Comparison of ENCODE assay signal across 8 cellular contexts in the genomic region with DNA sequence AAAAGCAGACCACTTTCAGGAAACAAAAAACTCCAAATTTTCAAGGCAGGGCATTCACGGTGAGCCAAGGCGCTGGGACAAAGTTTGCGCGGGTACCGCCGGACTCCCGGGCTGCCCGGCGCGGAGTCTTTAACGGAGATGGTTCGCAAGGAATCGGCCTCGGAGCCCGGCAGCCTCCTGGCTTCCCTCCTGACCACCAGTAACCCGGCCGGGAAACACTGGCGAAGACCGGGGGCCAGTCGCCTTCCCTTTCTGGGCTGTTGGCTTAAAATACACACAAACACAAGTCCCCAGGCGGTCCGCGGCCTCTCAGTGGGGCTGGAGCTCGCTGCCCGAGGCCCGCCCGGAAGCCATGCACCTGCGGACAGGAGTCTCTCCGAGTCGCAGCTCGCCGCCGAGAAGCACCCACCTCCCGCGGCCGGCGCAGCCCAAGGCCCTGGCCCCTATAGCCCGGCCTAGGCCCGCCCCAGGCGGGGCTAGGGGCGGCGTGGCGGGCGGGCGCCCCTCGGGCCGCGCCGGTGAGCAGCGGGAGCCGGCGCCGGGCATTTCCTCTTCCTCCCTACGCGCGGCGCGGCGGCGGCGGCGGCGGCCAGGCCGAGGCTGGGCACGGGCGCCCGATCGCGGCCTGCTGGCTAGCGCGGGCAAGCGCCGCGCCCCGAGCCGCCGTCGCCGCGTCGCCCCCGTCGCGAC. TPM values are rescaled to one million over a fixed set of nuclear protein-coding genes. Genes with fewer than 3 reads are reported as not detected.
DNase-seq lines count a peak whose midpoint lies in the region; ATAC-seq and TF ChIP-seq lines count a peak whose summit lies in the region.

No MANE protein-coding gene starts in this region.

- H3K4me2 ChIP-seq in OCI-LY3 (ENCODE audit: low read length) (peak overlapping the region; percentile 98), neural cell (ENCODE audit: low read length) (peak overlapping the region; percentile 72)

- no peaks in the 10 kb centered on the region for H3K9me2 ChIP-seq in neural cell (ENCODE audit: insufficient read depth, low read length)

- H3F3A ChIP-seq in neural cell (ENCODE audit: insufficient read depth, low read length, poor library complexity, severe bottlenecking) = no peaks in the 10 kb centered on the region

- H3K4me1 Mint-ChIP-seq in activated T-helper 17 cell treated with anti-CD3 and anti-CD28 coated beads, Interleukin-2, amount 50 U/mL, for 72 hours = peaks cover 21% of the 10 kb centered on the region

- no peak for DNase-seq in AG04449 (ENCODE audit: low read depth, low spot score)
- DNase-seq in fibroblast of the aortic adventitia (ENCODE audit: low read depth) = peak; percentile 39

- no peaks in the 10 kb centered on the region for H3K9me3 ChIP-seq in OCI-LY3 (ENCODE audit: insufficient read depth, low read length)
- no peaks in the 10 kb centered on the region for H3K9me3 ChIP-seq in neural cell (ENCODE audit: low read length)
- no peaks in the 10 kb centered on the region for H3K9me3 ChIP-seq in subcutaneous abdominal adipose tissue (ENCODE audit: control insufficient read depth in 5 of 5, low read length in 5 of 5)

- peaks cover 30% of the 10 kb centered on the region for H3K36me3 ChIP-seq in OCI-LY3 (replicated peaks; ENCODE audit: low read depth, low read length)
- H3K36me3 ChIP-seq in neural cell (ENCODE audit: insufficient read depth, low read length) = no peaks in the 10 kb centered on the region
- H3K36me3 ChIP-seq in subcutaneous abdominal adipose tissue (ENCODE audit: control insufficient read depth in 5 of 5, insufficient read depth in 5 of 5, low read length in 5 of 5) = peaks cover 0 to 4% (median 0%) of the 10 kb centered on the region in 5 donors

- H4K20me1 ChIP-seq in OCI-LY3 (ENCODE audit: insufficient read depth, low read length) = peaks cover 28% of the 10 kb centered on the region
- H4K20me1 ChIP-seq in neural cell (ENCODE audit: insufficient read depth) = no peaks in the 10 kb centered on the region

- peak overlapping the region; percentile 73 for H3K4me3 ChIP-seq in AG04449 (ENCODE audit: low read depth, low read length)
- peak overlapping the region; percentile 91 for H3K4me3 ChIP-seq in OCI-LY3 (ENCODE audit: low read length)
- H3K4me3 ChIP-seq in fibroblast of the aortic adventitia (ENCODE audit: low read depth, low read length) = peak overlapping the region; percentile 83
- peak overlapping the region; percentile 73 for H3K4me3 ChIP-seq in neural cell (ENCODE audit: low read length)
- H3K4me3 ChIP-seq in subcutaneous abdominal adipose tissue (ENCODE audit: low read depth in 1 of 5, low read length in 5 of 5) = peak overlapping the region; percentile 83 to 89 (median 87)

- H3K36me3 Mint-ChIP-seq in activated T-helper 17 cell treated with anti-CD3 and anti-CD28 coated beads, Interleukin-2, amount 50 U/mL, for 72 hours (ENCODE audit: low read depth) = peaks cover 73% of the 10 kb centered on the region

- TF ChIP-seq EP300 in neural cell (conservative IDR thresholded peaks at IDR 0.05; ENCODE audit: poor library complexity, severe bottlenecking) = no peak

- H3K27me3 ChIP-seq in OCI-LY3 (ENCODE audit: low read depth, low read length) (no peaks in the 10 kb centered on the region), neural cell (ENCODE audit: insufficient read depth, low read depth, low read length) (no peaks in the 10 kb centered on the region), subcutaneous abdominal adipose tissue (ENCODE audit: control insufficient read depth in 5 of 5, insufficient read depth in 4 of 5, low read length in 5 of 5) (no peaks in the 10 kb centered on the region)

- ATAC-seq in GM18868 (IDR thresholded peaks at IDR 0.05; ENCODE audit: unreplicated experiment) (peak; percentile 42), HG03095 (IDR thresholded peaks at IDR 0.05; ENCODE audit: unreplicated experiment) (peak; percentile 29)
- ATAC-seq in activated T-helper 17 cell treated with anti-CD3 and anti-CD28 coated beads, Interleukin-2, amount 50 U/mL, for 72 hours (replicated peaks) = peak; percentile 44

- peak overlapping the region; percentile 90 for H3K27ac ChIP-seq in OCI-LY3 (ENCODE audit: low read length)
- peak overlapping the region; percentile 90 for H3K27ac ChIP-seq in neural cell (ENCODE audit: low read length)
- peak overlapping the region; percentile 96 for H3K27ac ChIP-seq in subcutaneous abdominal adipose tissue (ENCODE audit: low read depth, low read length)

- H2AFZ ChIP-seq in OCI-LY3 (ENCODE audit: low read depth, low read length) (no peak overlapping the region), neural cell (ENCODE audit: low read depth, low read length) (peak overlapping the region; percentile 63)

- no peaks in the 10 kb centered on the region for H3K27me3 Mint-ChIP-seq in activated T-helper 17 cell treated with anti-CD3 and anti-CD28 coated beads, Interleukin-2, amount 50 U/mL, for 72 hours

- H3K27ac Mint-ChIP-seq in activated T-helper 17 cell treated with anti-CD3 and anti-CD28 coated beads, Interleukin-2, amount 50 U/mL, for 72 hours = peak overlapping the region; percentile 100

- POLR2A ChIA-PET in AG04449 (lab: Yijun Ruan, JAX) = interaction anchor here (0.7 to 2.7 kb wide), 5 partner anchors 12 to 82 kb away, joined by 3 to 8 read pairs (median 4); no protein-coding TSS in a partner anchor

- H3K4me1 ChIP-seq in OCI-LY3 (ENCODE audit: low read length) = peaks cover 26% of the 10 kb centered on the region
- peaks cover 0 to 47% (median 39%) of the 10 kb centered on the region in 5 donors for H3K4me1 ChIP-seq in subcutaneous abdominal adipose tissue (ENCODE audit: control insufficient read depth in 5 of 5, insufficient read depth in 5 of 5, low read length in 5 of 5)

- H3K9me3 Mint-ChIP-seq in activated T-helper 17 cell treated with anti-CD3 and anti-CD28 coated beads, Interleukin-2, amount 50 U/mL, for 72 hours = no peaks in the 10 kb centered on the region

- H3K9ac ChIP-seq in OCI-LY3 (ENCODE audit: low read length) (peak overlapping the region; percentile 98), neural cell (ENCODE audit: low read length) (peak overlapping the region; percentile 97), subcutaneous abdominal adipose tissue (ENCODE audit: low read length in 5 of 5) (peak overlapping the region; percentile 71 to 99 (median 97))

- TF ChIP-seq CTCF in AG04449 (IDR thresholded peaks at IDR 0.05; ENCODE audit: insufficient read depth, low read length, missing control alignments) (no peak), OCI-LY3 (IDR thresholded peaks at IDR 0.05; ENCODE audit: low read depth, low read length) (no peak), fibroblast of the aortic adventitia (IDR thresholded peaks at IDR 0.05; ENCODE audit: insufficient read depth, low read length) (no peak), neural cell (IDR thresholded peaks at IDR 0.05; ENCODE audit: poor library complexity, severe bottlenecking) (no peak)

- H3K4me3 Mint-ChIP-seq in activated T-helper 17 cell treated with anti-CD3 and anti-CD28 coated beads, Interleukin-2, amount 50 U/mL, for 72 hours = peak overlapping the region; percentile 98

- CTCF ChIA-PET in AG04449 (lab: Yijun Ruan, JAX) = interaction anchor here (1.0 to 1.5 kb wide), 4 partner anchors 11 to 330 kb away, joined by 3 to 5 read pairs (median 3); no protein-coding TSS in a partner anchor

- peaks cover 93% of the 10 kb centered on the region for H3K79me2 ChIP-seq in OCI-LY3 (ENCODE audit: low read length)
- H3K79me2 ChIP-seq in neural cell (replicated peaks; ENCODE audit: insufficient read depth, low read length) = peaks cover 56% of the 10 kb centered on the region

- no peak for TF ChIP-seq RAD21 in neural cell (conservative IDR thresholded peaks at IDR 0.05)

TF ChIP-seq in neural cell, 6 proteins besides CTCF, POLR2A, EP300 and RAD21:
- TF ChIP-seq MXI1 (conservative IDR thresholded peaks at IDR 0.05; ENCODE audit: poor library complexity, severe bottlenecking) = no peak
- no peak for TF ChIP-seq TAF1 (IDR thresholded peaks at IDR 0.05; ENCODE audit: low read depth)
- no peak for TF ChIP-seq REST (IDR thresholded peaks at IDR 0.05; ENCODE audit: borderline replicate concordance)
- TF ChIP-seq SMC3 (conservative IDR thresholded peaks at IDR 0.05; ENCODE audit: poor library complexity) = no peak
- TF ChIP-seq POLR2AphosphoS5 (IDR thresholded peaks at IDR 0.05) = no peak
- no peak for TF ChIP-seq EZH2 (IDR thresholded peaks at IDR 0.05; ENCODE audit: borderline replicate concordance, insufficient read depth, low read length, poor library complexity, severe bottlenecking)

RNA-seq across cellular contexts. Expression of gene KCMF1, which starts 0.6 kb away (rescaled TPM):
- 100 to 1,000 TPM in 1 of 2 donors, 10 to 100 TPM in 1; 77.3 to 108 TPM for total RNA-seq in activated T-helper 17 cell treated with anti-CD3 and anti-CD28 coated beads, Interleukin-2, amount 50 U/mL, for 72 hours
- 28.5 and 64.5 TPM in 2 replicates for total RNA-seq in fibroblast of the aortic adventitia (ENCODE audit: low replicate concordance)
- 43.3 and 52.4 TPM in 2 replicates for polyA plus RNA-seq in neural cell
- polyA minus RNA-seq in neural cell = 68.2 and 85.7 TPM in 2 replicates
